ENCODE assay signal across 8 cellular contexts in genomic region chr11:126061707-126062678, GRCh38. TPM values are rescaled to one million over a fixed set of nuclear protein-coding genes. Genes with fewer than 3 reads are reported as not detected.
DNase-seq lines count a peak whose midpoint lies in the region; ATAC-seq and TF ChIP-seq lines count a peak whose summit lies in the region.

No MANE protein-coding gene starts in this region.

- peak; percentile 53 for DNase-seq in COLO668 (lab: John Stamatoyannopoulos, UW; ENCODE audit: unreplicated experiment)
- DNase-seq in H4 (ENCODE audit: low spot score), result peak; percentile 41
- DNase-seq in NCI-H2196 treated with DMSO at 0.1 percent for 48 hours (lab: John Stamatoyannopoulos, UW; ENCODE audit: unreplicated experiment), result peak; percentile 35
- DNase-seq in activated T-cell treated with anti-CD3 and anti-CD28 coated beads for 24 hours (ENCODE audit: low read depth), result peak; percentile 13
- peak; percentile 53 for DNase-seq in fibroblast of the aortic adventitia (ENCODE audit: low read depth)
- peak; percentile 83 for DNase-seq in neural progenitor cell (ENCODE audit: low spot score)
- peak in 1 of 2 donors; percentile 51 for DNase-seq in upper lobe of left lung

- H3K27me3 Mint-ChIP-seq in neural progenitor cell (ENCODE audit: insufficient read depth, low read depth), result peaks cover 6% of the 10 kb centered on the region

- TF ChIP-seq CTCF in fibroblast of the aortic adventitia (IDR thresholded peaks at IDR 0.05; ENCODE audit: insufficient read depth, low read length), result peak; percentile 69
- TF ChIP-seq CTCF in neural progenitor cell (IDR thresholded peaks at IDR 0.05), result peak; percentile 60
- TF ChIP-seq CTCF in upper lobe of left lung (IDR thresholded peaks at IDR 0.05), result peak; percentile 13 to 56 (median 42)

- peaks cover 48% of the 10 kb centered on the region for H3F3A ChIP-seq in neural progenitor cell (ENCODE audit: low read depth)

- H3K4me1 Mint-ChIP-seq in neural progenitor cell, result peaks cover 43% of the 10 kb centered on the region

- TF ChIP-seq POLR2A in upper lobe of left lung (IDR thresholded peaks at IDR 0.05), result no peak

- ATAC-seq in upper lobe of left lung (ENCODE audit: low FRiP score in 2 of 2) (no peak), GM21423 (IDR thresholded peaks at IDR 0.05; ENCODE audit: unreplicated experiment) (no peak)

- H3K27ac ChIP-seq in neural progenitor cell (no peak overlapping the region), upper lobe of left lung (peak overlapping the region in 3 of 4 donors; percentile 68 to 85 (median 71))

- peaks cover 30% of the 10 kb centered on the region for H4K20me1 ChIP-seq in neural progenitor cell (ENCODE audit: low read depth)

- peak overlapping the region; percentile 97 for H3K27ac Mint-ChIP-seq in neural progenitor cell

- peaks cover 37% of the 10 kb centered on the region for H3K4me1 ChIP-seq in neural progenitor cell
- H3K4me1 ChIP-seq in upper lobe of left lung, result peaks cover 12 to 35% (median 16%) of the 10 kb centered on the region in 4 donors

- peak overlapping the region; percentile 97 for H3K4me3 Mint-ChIP-seq in neural progenitor cell

- H3K4me2 ChIP-seq in neural progenitor cell, result peak overlapping the region; percentile 89

- H3K9me3 ChIP-seq in neural progenitor cell (ENCODE audit: low read depth), result no peaks in the 10 kb centered on the region
- no peaks in the 10 kb centered on the region for H3K9me3 ChIP-seq in upper lobe of left lung

- TF ChIP-seq EP300 in upper lobe of left lung (IDR thresholded peaks at IDR 0.05), result no peak

- H3K4me3 ChIP-seq in fibroblast of the aortic adventitia (ENCODE audit: low read depth, low read length) (peak overlapping the region; percentile 79), neural progenitor cell (peak overlapping the region; percentile 76), upper lobe of left lung (peak overlapping the region; percentile 49 to 95 (median 80))

- peak overlapping the region; percentile 41 for H3K9ac ChIP-seq in neural progenitor cell

- peaks cover 3% of the 10 kb centered on the region for H3K36me3 Mint-ChIP-seq in neural progenitor cell

- H3K79me2 ChIP-seq in neural progenitor cell (ENCODE audit: low read depth), result peaks cover 37% of the 10 kb centered on the region

- no peaks in the 10 kb centered on the region for H3K9me3 Mint-ChIP-seq in neural progenitor cell

- 2 to 3% methylated on average over 26 to 35 of the region's 57 CpGs for WGBS in upper lobe of left lung, 2 donors

- no peaks in the 10 kb centered on the region for H3K27me3 ChIP-seq in neural progenitor cell
- peaks cover 0 to 8% (median 0%) of the 10 kb centered on the region in 4 donors for H3K27me3 ChIP-seq in upper lobe of left lung

- peak overlapping the region; percentile 67 for H2AFZ ChIP-seq in neural progenitor cell (replicated peaks)

- no peaks in the 10 kb centered on the region for H3K36me3 ChIP-seq in neural progenitor cell
- no peaks in the 10 kb centered on the region for H3K36me3 ChIP-seq in upper lobe of left lung

RNA-seq across cellular contexts. Expression of gene CDON, which starts 0.7 kb away (rescaled TPM):
- 10.1 and 13.4 TPM in 2 replicates for total RNA-seq in H4 (2014; rRNA removed; shearing (Covaris generic))
- 54.4 and 66.6 TPM in 2 replicates for total RNA-seq in fibroblast of the aortic adventitia (ENCODE audit: low replicate concordance)
- 50.5 and 71.3 TPM in 2 replicates for total RNA-seq in neural progenitor cell (ENCODE audit: low replicate concordance)
- total RNA-seq in upper lobe of left lung, result 10 to 100 TPM in 5 of 6 donors, 1 to 10 TPM in 1; 4.0 to 24.2 (median 13.5) TPM
